ENCODE assay signal across 8 cellular contexts in the genomic region with DNA sequence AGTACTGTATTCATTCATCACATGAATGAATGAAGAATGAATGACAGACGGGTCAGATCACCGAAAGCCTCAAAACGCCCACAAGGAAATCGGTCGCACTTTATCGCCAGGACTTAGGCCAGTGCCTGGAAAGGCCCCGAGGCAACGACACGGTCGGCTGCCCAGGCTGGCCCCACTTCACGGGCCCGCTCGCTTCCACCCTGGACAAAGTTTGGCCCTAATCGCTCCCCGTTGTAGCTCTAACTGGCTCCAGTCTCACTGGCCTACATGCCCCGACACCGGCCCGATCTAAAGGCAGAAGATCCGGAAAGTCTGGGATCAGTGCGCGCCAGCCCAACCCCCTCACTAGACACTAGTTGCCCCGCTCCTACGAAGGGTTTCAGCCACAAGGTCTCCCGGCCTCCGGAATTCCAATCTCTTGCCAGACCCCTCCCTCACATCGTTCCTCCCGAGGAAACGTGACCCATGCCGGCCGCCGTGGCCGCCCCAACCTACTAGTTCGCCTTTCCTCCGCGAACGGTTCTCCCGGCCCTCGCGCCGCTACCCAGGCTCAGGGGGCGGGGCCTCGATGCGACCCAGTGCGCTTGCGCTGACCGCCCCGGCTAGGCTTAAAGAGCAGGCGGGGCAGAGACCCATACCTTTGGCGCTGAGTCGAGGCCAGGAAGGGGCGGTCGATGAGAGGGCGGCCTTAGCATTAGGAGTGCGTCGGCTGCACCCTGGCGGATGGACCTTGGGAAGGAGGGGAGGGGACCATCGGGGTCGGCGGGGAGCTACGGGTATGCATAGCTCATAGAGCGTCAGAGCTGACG. TPM values are rescaled to one million over a fixed set of nuclear protein-coding genes. Genes with fewer than 3 reads are reported as not detected.
DNase-seq lines count a peak whose midpoint lies in the region; ATAC-seq and TF ChIP-seq lines count a peak whose summit lies in the region.

TSS of gene GSS (minus strand) at position 575 of the 809 bp plus-strand sequence. CDS start 3,954 bp downstream, outside the sequence.
TSS of gene MYH7B (plus strand) at position 637 of the 809 bp plus-strand sequence. CDS start 22,138 bp downstream, outside the sequence.

- POLR2A ChIA-PET in A673 (lab: Charles Lee; ENCODE audit: low non-redundant PET): interaction anchor here (0.6 to 0.9 kb wide), 2 partner anchors 14 to 79 kb away, joined by 3 to 8 read pairs; partner anchors contain the start of gene ACSS2

- no peaks in the 10 kb centered on the region for H3K36me3 ChIP-seq in A673 (ENCODE audit: insufficient read depth, low read length, poor library complexity, severe bottlenecking)
- no peaks in the 10 kb centered on the region for H3K36me3 ChIP-seq in brain microvascular endothelial cell (replicated peaks)
- H3K36me3 ChIP-seq in iPS DF 6.9 (ENCODE audit: control insufficient read depth, insufficient read depth, low read length): no peaks in the 10 kb centered on the region
- H3K36me3 ChIP-seq in gastrocnemius medialis: no peaks in the 10 kb centered on the region

- H3K4me1 ChIP-seq in A673 (ENCODE audit: insufficient read depth, low read length, poor library complexity, severe bottlenecking): peaks cover 8% of the 10 kb centered on the region
- H3K4me1 ChIP-seq in iPS DF 6.9 (ENCODE audit: control insufficient read depth, insufficient read depth, low read length): peaks cover 3% of the 10 kb centered on the region; the same call in 1 of the 2 replicates
- peaks cover 27 to 53% of the 10 kb centered on the region in 2 donors for H3K4me1 ChIP-seq in gastrocnemius medialis

- TF ChIP-seq CTCF in A673 (conservative IDR thresholded peaks at IDR 0.05; ENCODE audit: low read depth, low read length): peak; percentile 56
- TF ChIP-seq CTCF in brain microvascular endothelial cell (IDR thresholded peaks at IDR 0.05; ENCODE audit: low read depth, low read length, missing control alignments): peak; percentile 65
- TF ChIP-seq CTCF in gastrocnemius medialis (IDR thresholded peaks at IDR 0.05 in 4 of 5, conservative IDR thresholded peaks at IDR 0.05 in 1 of 5): peak; percentile 53 to 74 (median 64)

- ATAC-seq in HG03066 (IDR thresholded peaks at IDR 0.05; ENCODE audit: low read depth, unreplicated experiment) (peak; percentile 81), gastrocnemius medialis (peak; percentile 80 to 88)

- H3K4me3 ChIP-seq in A673 (ENCODE audit: low read depth, low read length, poor library complexity, severe bottlenecking) (peak within 1 kb of the TSS; percentile 70), brain microvascular endothelial cell (ENCODE audit: low read depth, low read length) (peak within 1 kb of the TSS; percentile 78), iPS DF 6.9 (ENCODE audit: low read length) (peak within 1 kb of the TSS; percentile 47; the same call in 1 of the 2 replicates), gastrocnemius medialis (peak within 1 kb of the TSS; percentile 58 to 97 (median 80))

- TF ChIP-seq POLR2A in GM18526 (IDR thresholded peaks at IDR 0.05; ENCODE audit: extremely low read depth, insufficient read length) (peak; percentile 84), gastrocnemius medialis (IDR thresholded peaks at IDR 0.05) (peak; percentile 79 to 91)

- H3K9me3 ChIP-seq in A673 (ENCODE audit: low read depth, low read length, poor library complexity, severe bottlenecking) (no peaks in the 10 kb centered on the region), iPS DF 6.9 (ENCODE audit: control insufficient read depth, insufficient read depth, low read length) (no peaks in the 10 kb centered on the region), gastrocnemius medialis (no peaks in the 10 kb centered on the region)

- DNase-seq in A673 (ENCODE audit: low spot score) (peak; percentile 96), NCI-H2107 treated with DMSO at 0.1 percent for 48 hours (lab: John Stamatoyannopoulos, UW; ENCODE audit: unreplicated experiment) (peak; percentile 68), UCSD-AML1 (lab: John Stamatoyannopoulos, UW; ENCODE audit: unreplicated experiment) (peak; percentile 98), brain microvascular endothelial cell (peak; percentile 93), iPS DF 6.9 (ENCODE audit: low read depth, low spot score) (peak; percentile 96), gastrocnemius medialis (peak; percentile 94 to 97)

- CTCF ChIA-PET in A673 (lab: Charles Lee): interaction anchor here (0.6 to 1.5 kb wide), 3 partner anchors 80 to 245 kb away, joined by 5 to 9 read pairs (median 6); partner anchors contain the start of gene ACSS2

- H3K27me3 ChIP-seq in A673 (replicated peaks; ENCODE audit: insufficient read depth, low read depth, low read length, poor library complexity) (no peaks in the 10 kb centered on the region), brain microvascular endothelial cell (replicated peaks) (no peaks in the 10 kb centered on the region), iPS DF 6.9 (ENCODE audit: control insufficient read depth, insufficient read depth, low read length) (no peaks in the 10 kb centered on the region), gastrocnemius medialis (no peaks in the 10 kb centered on the region)

- no CpG with 5 or more reads among the region's 62 CpGs for WGBS in iPS DF 6.9 (ENCODE audit: insufficient coverage, insufficient read length)

- intact Hi-C loops in A673 (cut with micrococcal nuclease; ENCODE audit: unreplicated experiment): loop anchor here (2.0 kb wide), 1 partner anchor 79 kb away; the partner anchor contains the start of gene ACSS2
- intact Hi-C loops in gastrocnemius medialis (cut with DNase I; ENCODE audit: low total_unique reads): loop anchor here (1.0 to 10.0 kb wide), 3 partner anchors 79 to 139 kb away; partner anchors contain the start of genes ACSS2 and TRPC4AP

- H3K27ac ChIP-seq in A673 (ENCODE audit: low read depth, low read length, poor library complexity, severe bottlenecking) (peak within 1 kb of the TSS; percentile 87), brain microvascular endothelial cell (peak within 1 kb of the TSS; percentile 83), iPS DF 6.9 (ENCODE audit: low read length) (no peak within 1 kb of the TSS), gastrocnemius medialis (peak within 1 kb of the TSS; percentile 83 to 98 (median 91))

- in situ Hi-C loops in brain microvascular endothelial cell (cut with HindIII; ENCODE audit: low pct_ligation_motif_present, low sequenced_read_pairs) (no loop called here), gastrocnemius medialis (cut with MboI; ENCODE audit: low sequenced_read_pairs in 4 of 4) (loop anchor here in 3 of 4 donors (5.0 kb wide), 1 partner anchor 83 kb away; the partner anchor contains the start of gene GGT7 (in 3 of the 3))

- BruUV-seq in A673 (replicated peaks; lab: Mats Ljungman, UMichigan): TSS peak; percentile 83

RNA-seq across cellular contexts. Expression of gene GSS, which starts in this region (rescaled TPM):
- total RNA-seq in A673 (2021) (53.5 and 63.1 TPM in 2 replicates), gastrocnemius medialis (10 to 100 TPM; 14.1 to 33.0 (median 23.8) TPM)

RNA-seq across cellular contexts. Expression of gene MYH7B, which starts in this region (rescaled TPM):
- total RNA-seq in A673 (2021): 0.34 and 1.1 TPM in 2 replicates
- 1 to 10 TPM; 1.6 to 8.5 (median 3.3) TPM for total RNA-seq in gastrocnemius medialis
